ENCODE assay signal across 1 cellular context in genomic region chr16:10942352-10943297, GRCh38.
TF ChIP-seq lines count a peak whose summit lies in the region.

Gene DEXI (minus strand): TSS chr16:10942468. CDS start chr16:10942005, 463 bp downstream.

TF ChIP-seq in HepG2, 621 proteins besides CTCF, POLR2A, EP300 and RAD21 (continued from another document and continues in another):
- TF ChIP-seq, protein P1, sequence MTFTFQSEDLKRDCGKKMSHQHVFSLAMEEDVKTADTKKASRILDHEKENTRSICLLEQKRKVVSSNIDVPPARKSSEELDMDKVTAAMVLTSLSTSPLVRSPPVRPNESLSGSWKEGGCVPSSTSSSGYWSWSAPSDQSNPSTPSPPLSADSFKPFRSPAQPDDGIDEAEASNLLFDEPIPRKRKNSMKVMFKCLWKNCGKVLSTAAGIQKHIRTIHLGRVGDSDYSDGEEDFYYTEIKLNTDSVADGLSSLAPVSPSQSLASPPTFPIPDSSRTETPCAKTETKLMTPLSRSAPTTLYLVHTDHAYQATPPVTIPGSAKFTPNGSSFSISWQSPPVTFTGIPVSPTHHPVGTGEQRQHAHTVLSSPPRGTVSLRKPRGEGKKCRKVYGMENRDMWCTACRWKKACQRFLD (CRISPR knock-in tag; IDR thresholded peaks at IDR 0.05; ENCODE audit: borderline replicate concordance) = no peak
- TF ChIP-seq ZNF775 (CRISPR knock-in tag; IDR thresholded peaks at IDR 0.05; ENCODE audit: borderline replicate concordance) (no peak), XBP1 (CRISPR knock-in tag; IDR thresholded peaks at IDR 0.05) (no peak), GPN1 (CRISPR knock-in tag; IDR thresholded peaks at IDR 0.05; ENCODE audit: borderline replicate concordance) (no peak), SALL1 (CRISPR knock-in tag; IDR thresholded peaks at IDR 0.05) (peak; percentile 55; the same call in 1 of the 2 replicates), NBN (conservative IDR thresholded peaks at IDR 0.05) (no peak), ZNF574 (CRISPR knock-in tag; IDR thresholded peaks at IDR 0.05) (peak; percentile 49; the same call in 1 of the 2 replicates), HNF1B (CRISPR knock-in tag; IDR thresholded peaks at IDR 0.05) (peak; percentile 76; the same call in 1 of the 2 replicates), SMC3 (IDR thresholded peaks at IDR 0.05; ENCODE audit: low read length) (no peak), SNAPC2 (CRISPR knock-in tag; IDR thresholded peaks at IDR 0.05) (no peak; the same call in 1 of the 2 replicates), ZNF766 (CRISPR knock-in tag; IDR thresholded peaks at IDR 0.05; ENCODE audit: borderline replicate concordance) (no peak), ZFY (CRISPR knock-in tag; IDR thresholded peaks at IDR 0.05) (no peak; the same call in 1 of the 2 replicates), GATAD2A (CRISPR knock-in tag; IDR thresholded peaks at IDR 0.05) (peak; percentile 40; the same call in 1 of the 2 replicates), ZNF7 (CRISPR knock-in tag; IDR thresholded peaks at IDR 0.05) (no peak), ZNF3 (CRISPR knock-in tag; IDR thresholded peaks at IDR 0.05) (no peak), ZNF333 (CRISPR knock-in tag; IDR thresholded peaks at IDR 0.05; ENCODE audit: borderline replicate concordance) (no peak), HMG20B (CRISPR knock-in tag; conservative IDR thresholded peaks at IDR 0.05) (no peak), EZH2 (conservative IDR thresholded peaks at IDR 0.05; ENCODE audit: low read depth, low read length) (no peak), MAFF (IDR thresholded peaks at IDR 0.05; ENCODE audit: low read depth, low read length) (no peak), TFDP2 (CRISPR knock-in tag; IDR thresholded peaks at IDR 0.05) (peak; percentile 76; the same call in 1 of the 2 replicates), ZNF800 (CRISPR knock-in tag; IDR thresholded peaks at IDR 0.05) (no peak), SNAI1 (CRISPR knock-in tag; IDR thresholded peaks at IDR 0.05; ENCODE audit: borderline replicate concordance) (no peak), ZNF709 (CRISPR knock-in tag; IDR thresholded peaks at IDR 0.05) (no peak; the same call in 1 of the 2 replicates), IKZF4 (CRISPR knock-in tag; IDR thresholded peaks at IDR 0.05; ENCODE audit: borderline replicate concordance, low read depth, not compliant biosample characterization) (no peak), BCL6 (CRISPR knock-in tag; IDR thresholded peaks at IDR 0.05) (no peak), ZNF558 (CRISPR knock-in tag; IDR thresholded peaks at IDR 0.05; ENCODE audit: borderline replicate concordance) (no peak), XRCC5 (optimal IDR thresholded peaks at IDR 0.05; ENCODE audit: low read length) (peak; percentile 84), ZFX (CRISPR knock-in tag; IDR thresholded peaks at IDR 0.05; ENCODE audit: low read depth) (peak; percentile 81), PITX1 (CRISPR knock-in tag; IDR thresholded peaks at IDR 0.05) (no peak), CAMTA2 (CRISPR knock-in tag; IDR thresholded peaks at IDR 0.05; ENCODE audit: borderline replicate concordance) (no peak), ETV6 (CRISPR knock-in tag; conservative IDR thresholded peaks at IDR 0.05) (no peak), HNF4G (IDR thresholded peaks at IDR 0.05; ENCODE audit: borderline replicate concordance, low read depth, low read length) (no peak), HNF4G (CRISPR knock-in tag; IDR thresholded peaks at IDR 0.05; ENCODE audit: borderline replicate concordance, low read depth) (no peak), KDM6A (CRISPR knock-in tag; IDR thresholded peaks at IDR 0.05; ENCODE audit: low read depth) (no peak), RFX1 (IDR thresholded peaks at IDR 0.05) (no peak), AKAP8 (CRISPR knock-in tag; IDR thresholded peaks at IDR 0.05) (peak; percentile 31; the same call in 1 of the 2 replicates), ZNF839 (CRISPR knock-in tag; IDR thresholded peaks at IDR 0.05; ENCODE audit: borderline replicate concordance) (no peak), RXRA (CRISPR knock-in tag; IDR thresholded peaks at IDR 0.05) (0 out of 2 replicates have a peak, but pooled peaks have one; percentile 28), MLXIP (CRISPR knock-in tag; IDR thresholded peaks at IDR 0.05; ENCODE audit: borderline replicate concordance) (no peak), CBX1 (IDR thresholded peaks at IDR 0.05; ENCODE audit: low read depth) (peak; percentile 12), ZNF441 (CRISPR knock-in tag; IDR thresholded peaks at IDR 0.05; ENCODE audit: borderline replicate concordance) (peak; percentile 51; the same call in 1 of the 2 replicates)
- TF ChIP-seq, protein P2, sequence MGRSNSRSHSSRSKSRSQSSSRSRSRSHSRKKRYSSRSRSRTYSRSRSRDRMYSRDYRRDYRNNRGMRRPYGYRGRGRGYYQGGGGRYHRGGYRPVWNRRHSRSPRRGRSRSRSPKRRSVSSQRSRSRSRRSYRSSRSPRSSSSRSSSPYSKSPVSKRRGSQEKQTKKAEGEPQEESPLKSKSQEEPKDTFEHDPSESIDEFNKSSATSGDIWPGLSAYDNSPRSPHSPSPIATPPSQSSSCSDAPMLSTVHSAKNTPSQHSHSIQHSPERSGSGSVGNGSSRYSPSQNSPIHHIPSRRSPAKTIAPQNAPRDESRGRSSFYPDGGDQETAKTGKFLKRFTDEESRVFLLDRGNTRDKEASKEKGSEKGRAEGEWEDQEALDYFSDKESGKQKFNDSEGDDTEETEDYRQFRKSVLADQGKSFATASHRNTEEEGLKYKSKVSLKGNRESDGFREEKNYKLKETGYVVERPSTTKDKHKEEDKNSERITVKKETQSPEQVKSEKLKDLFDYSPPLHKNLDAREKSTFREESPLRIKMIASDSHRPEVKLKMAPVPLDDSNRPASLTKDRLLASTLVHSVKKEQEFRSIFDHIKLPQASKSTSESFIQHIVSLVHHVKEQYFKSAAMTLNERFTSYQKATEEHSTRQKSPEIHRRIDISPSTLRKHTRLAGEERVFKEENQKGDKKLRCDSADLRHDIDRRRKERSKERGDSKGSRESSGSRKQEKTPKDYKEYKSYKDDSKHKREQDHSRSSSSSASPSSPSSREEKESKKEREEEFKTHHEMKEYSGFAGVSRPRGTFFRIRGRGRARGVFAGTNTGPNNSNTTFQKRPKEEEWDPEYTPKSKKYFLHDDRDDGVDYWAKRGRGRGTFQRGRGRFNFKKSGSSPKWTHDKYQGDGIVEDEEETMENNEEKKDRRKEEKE (IDR thresholded peaks at IDR 0.05) = no peak
- TF ChIP-seq, protein P3, sequence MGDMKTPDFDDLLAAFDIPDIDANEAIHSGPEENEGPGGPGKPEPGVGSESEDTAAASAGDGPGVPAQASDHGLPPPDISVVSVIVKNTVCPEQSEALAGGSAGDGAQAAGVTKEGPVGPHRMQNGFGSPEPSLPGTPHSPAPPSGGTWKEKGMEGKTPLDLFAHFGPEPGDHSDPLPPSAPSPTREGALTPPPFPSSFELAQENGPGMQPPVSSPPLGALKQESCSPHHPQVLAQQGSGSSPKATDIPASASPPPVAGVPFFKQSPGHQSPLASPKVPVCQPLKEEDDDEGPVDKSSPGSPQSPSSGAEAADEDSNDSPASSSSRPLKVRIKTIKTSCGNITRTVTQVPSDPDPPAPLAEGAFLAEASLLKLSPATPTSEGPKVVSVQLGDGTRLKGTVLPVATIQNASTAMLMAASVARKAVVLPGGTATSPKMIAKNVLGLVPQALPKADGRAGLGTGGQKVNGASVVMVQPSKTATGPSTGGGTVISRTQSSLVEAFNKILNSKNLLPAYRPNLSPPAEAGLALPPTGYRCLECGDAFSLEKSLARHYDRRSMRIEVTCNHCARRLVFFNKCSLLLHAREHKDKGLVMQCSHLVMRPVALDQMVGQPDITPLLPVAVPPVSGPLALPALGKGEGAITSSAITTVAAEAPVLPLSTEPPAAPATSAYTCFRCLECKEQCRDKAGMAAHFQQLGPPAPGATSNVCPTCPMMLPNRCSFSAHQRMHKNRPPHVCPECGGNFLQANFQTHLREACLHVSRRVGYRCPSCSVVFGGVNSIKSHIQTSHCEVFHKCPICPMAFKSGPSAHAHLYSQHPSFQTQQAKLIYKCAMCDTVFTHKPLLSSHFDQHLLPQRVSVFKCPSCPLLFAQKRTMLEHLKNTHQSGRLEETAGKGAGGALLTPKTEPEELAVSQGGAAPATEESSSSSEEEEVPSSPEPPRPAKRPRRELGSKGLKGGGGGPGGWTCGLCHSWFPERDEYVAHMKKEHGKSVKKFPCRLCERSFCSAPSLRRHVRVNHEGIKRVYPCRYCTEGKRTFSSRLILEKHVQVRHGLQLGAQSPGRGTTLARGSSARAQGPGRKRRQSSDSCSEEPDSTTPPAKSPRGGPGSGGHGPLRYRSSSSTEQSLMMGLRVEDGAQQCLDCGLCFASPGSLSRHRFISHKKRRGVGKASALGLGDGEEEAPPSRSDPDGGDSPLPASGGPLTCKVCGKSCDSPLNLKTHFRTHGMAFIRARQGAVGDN (CRISPR knock-in tag; IDR thresholded peaks at IDR 0.05) = peak; percentile 63; the same call in 1 of the 2 replicates
